8 cellular contexts compared by ENCODE assay signal in the genomic region with DNA sequence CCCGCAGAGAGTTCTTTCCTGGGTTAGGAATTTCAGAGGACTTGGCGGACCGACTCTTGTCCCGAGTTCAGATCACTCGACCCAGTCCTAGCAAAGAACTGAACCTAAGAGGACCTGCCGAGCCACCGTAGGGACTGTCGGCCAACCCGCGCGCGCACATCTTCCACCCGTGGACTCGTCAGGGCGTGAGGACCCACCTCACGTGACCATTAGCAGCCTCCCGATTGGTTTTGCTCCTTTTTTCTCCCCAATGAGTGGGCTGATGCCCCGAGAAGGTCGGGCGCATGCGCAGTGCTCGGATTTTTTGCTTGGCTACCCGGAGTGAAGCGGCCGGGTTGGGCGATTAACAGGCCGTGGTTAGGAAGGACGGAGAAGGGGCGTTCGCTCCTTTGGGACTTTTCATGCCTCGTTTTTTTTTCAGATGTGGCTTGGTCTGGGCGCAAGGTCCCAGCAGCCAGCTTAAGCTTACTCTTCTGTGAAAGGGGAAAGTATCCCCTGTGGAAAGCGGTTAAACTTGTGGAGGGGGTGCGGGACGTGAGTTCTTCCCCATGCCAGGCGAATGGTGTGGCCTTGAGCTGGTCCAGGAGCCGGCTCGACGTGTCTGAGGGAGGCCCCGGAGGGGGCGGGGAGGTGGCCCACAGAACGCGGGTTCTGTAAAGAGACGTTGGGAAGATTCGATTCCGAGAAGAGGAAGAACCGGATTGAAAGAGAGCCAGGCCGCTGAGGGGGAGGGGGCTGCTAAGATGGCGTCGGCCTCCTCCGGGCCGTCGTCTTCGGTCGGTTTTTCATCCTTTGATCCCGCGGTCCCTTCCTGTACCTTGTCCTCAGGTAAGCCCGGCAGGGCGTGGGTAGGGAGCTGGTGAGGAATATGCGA. TPM values are rescaled to one million over a fixed set of nuclear protein-coding genes. Genes with fewer than 3 reads are reported as not detected.
DNase-seq lines count a peak whose midpoint lies in the region; ATAC-seq and TF ChIP-seq lines count a peak whose summit lies in the region.

A gene with protein sequence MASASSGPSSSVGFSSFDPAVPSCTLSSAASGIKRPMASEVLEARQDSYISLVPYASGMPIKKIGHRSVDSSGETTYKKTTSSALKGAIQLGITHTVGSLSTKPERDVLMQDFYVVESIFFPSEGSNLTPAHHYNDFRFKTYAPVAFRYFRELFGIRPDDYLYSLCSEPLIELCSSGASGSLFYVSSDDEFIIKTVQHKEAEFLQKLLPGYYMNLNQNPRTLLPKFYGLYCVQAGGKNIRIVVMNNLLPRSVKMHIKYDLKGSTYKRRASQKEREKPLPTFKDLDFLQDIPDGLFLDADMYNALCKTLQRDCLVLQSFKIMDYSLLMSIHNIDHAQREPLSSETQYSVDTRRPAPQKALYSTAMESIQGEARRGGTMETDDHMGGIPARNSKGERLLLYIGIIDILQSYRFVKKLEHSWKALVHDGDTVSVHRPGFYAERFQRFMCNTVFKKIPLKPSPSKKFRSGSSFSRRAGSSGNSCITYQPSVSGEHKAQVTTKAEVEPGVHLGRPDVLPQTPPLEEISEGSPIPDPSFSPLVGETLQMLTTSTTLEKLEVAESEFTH (plus strand): TSS at position 299 of the 874 bp plus-strand sequence. CDS start 445 bp downstream, at position 744.

- TF ChIP-seq POLR2A in tibial nerve (IDR thresholded peaks at IDR 0.05): peak; percentile 65 to 80

- peak; percentile 99 for DNase-seq in GM12865 (ENCODE audit: low read depth)
- DNase-seq in NCI-H1436 (lab: John Stamatoyannopoulos, UW): peak; percentile 96
- peak; percentile 99 for DNase-seq in T follicular helper cell (ENCODE audit: low read depth)
- peak; percentile 100 for DNase-seq in adipocyte (ENCODE audit: low read depth)
- DNase-seq in cardiac muscle cell (ENCODE audit: low read depth in 1 of 2, low spot score in 1 of 2): peak; percentile 99
- peak; percentile 98 for DNase-seq in tibial nerve (ENCODE audit: low spot score in 2 of 2)

- TF ChIP-seq EP300 in tibial nerve (IDR thresholded peaks at IDR 0.05): peak; percentile 51 to 94

- H3K9me3 ChIP-seq in adipocyte (ENCODE audit: control insufficient read depth, low read length) (no peaks in the 10 kb centered on the region), cardiac muscle cell (ENCODE audit: low read depth) (no peaks in the 10 kb centered on the region), parathyroid adenoma (ENCODE audit: control insufficient read depth, low read length) (no peaks in the 10 kb centered on the region), tibial nerve (no peaks in the 10 kb centered on the region)

- peaks cover 18% of the 10 kb centered on the region for H3K79me2 ChIP-seq in parathyroid adenoma

- H3K27ac ChIP-seq in cardiac muscle cell (peak within 1 kb of the TSS; percentile 94), parathyroid adenoma (peak within 1 kb of the TSS; percentile 87), tibial nerve (peak within 1 kb of the TSS; percentile 74 to 95 (median 90))

- peak; percentile 86 for ATAC-seq in HG02763 (IDR thresholded peaks at IDR 0.05; ENCODE audit: unreplicated experiment)

- H2AFZ ChIP-seq in parathyroid adenoma: peak within 1 kb of the TSS; percentile 84

- H3K4me2 ChIP-seq in parathyroid adenoma (ENCODE audit: low read length): peak within 1 kb of the TSS; percentile 79

- H3K36me3 ChIP-seq in adipocyte (ENCODE audit: control insufficient read depth, insufficient read depth, low read length, severe bottlenecking) (peaks cover 12% of the 10 kb centered on the region), cardiac muscle cell (peaks cover 3% of the 10 kb centered on the region), parathyroid adenoma (ENCODE audit: control insufficient read depth, insufficient read depth, low read length) (no peaks in the 10 kb centered on the region), tibial nerve (peaks cover 0 to 10% (median 0%) of the 10 kb centered on the region in 3 donors)

- 0 to 1% methylated on average over 60 of the region's 60 CpGs for WGBS in tibial nerve, 2 donors

- H3K4me3 ChIP-seq in GM12865 (ENCODE audit: low read depth, low read length): peak within 1 kb of the TSS; percentile 99
- H3K4me3 ChIP-seq in adipocyte (ENCODE audit: low read length): peak within 1 kb of the TSS; percentile 99
- H3K4me3 ChIP-seq in cardiac muscle cell: peak within 1 kb of the TSS; percentile 77
- H3K4me3 ChIP-seq in parathyroid adenoma (ENCODE audit: low read depth, low read length): peak within 1 kb of the TSS; percentile 94
- H3K4me3 ChIP-seq in tibial nerve: peak within 1 kb of the TSS; percentile 72 to 94 (median 84)

- peak within 1 kb of the TSS; percentile 97 for H3K9ac ChIP-seq in adipocyte (ENCODE audit: low read length)
- H3K9ac ChIP-seq in parathyroid adenoma: peak within 1 kb of the TSS; percentile 12

- peaks cover 37% of the 10 kb centered on the region for H3K4me1 ChIP-seq in adipocyte (ENCODE audit: control insufficient read depth, insufficient read depth, low read length)
- H3K4me1 ChIP-seq in cardiac muscle cell (ENCODE audit: low read depth): peaks cover 6% of the 10 kb centered on the region
- H3K4me1 ChIP-seq in parathyroid adenoma: peaks cover 3% of the 10 kb centered on the region
- H3K4me1 ChIP-seq in tibial nerve: peaks cover 0 to 50% (median 27%) of the 10 kb centered on the region in 4 donors

- H3K27me3 ChIP-seq in adipocyte (replicated peaks; ENCODE audit: control insufficient read depth, insufficient read depth, low read length) (no peaks in the 10 kb centered on the region), cardiac muscle cell (no peaks in the 10 kb centered on the region), parathyroid adenoma (ENCODE audit: control insufficient read depth, insufficient read depth, low read length) (no peaks in the 10 kb centered on the region), tibial nerve (no peaks in the 10 kb centered on the region)

- TF ChIP-seq CTCF in GM12865 (IDR thresholded peaks at IDR 0.05; ENCODE audit: insufficient read depth, low read depth, low read length, missing control alignments): no peak
- TF ChIP-seq CTCF in cardiac muscle cell (IDR thresholded peaks at IDR 0.05; ENCODE audit: low read depth, low read length): no peak
- TF ChIP-seq CTCF in parathyroid adenoma (IDR thresholded peaks at IDR 0.05): no peak
- peak in 2 of 5 experiments; percentile 19 to 40 for TF ChIP-seq CTCF in tibial nerve (IDR thresholded peaks at IDR 0.05)

RNA-seq across cellular contexts. Expression of the gene that starts here (rescaled TPM):
- total RNA-seq in cardiac muscle cell (36.4 and 91.3 TPM in 2 replicates), tibial nerve (10 to 100 TPM; 52.6 to 89.0 (median 62.4) TPM)
- polyA plus RNA-seq in cardiac muscle cell: 21.6 and 28.8 TPM in 2 replicates

Comparison
In these comparisons a context has a peak if more than half of its experiments do, and no peak if none do; other contexts are left out.
1. Peak in every context shown above with its lines: DNase-seq, ATAC-seq, H3K4me3 ChIP-seq and H3K27ac ChIP-seq.